8 cellular contexts compared by ENCODE assay signal in genomic region chr10:58385784-58386112, GRCh38. TPM values are rescaled to one million over a fixed set of nuclear protein-coding genes. Genes with fewer than 3 reads are reported as not detected.
DNase-seq lines count a peak whose midpoint lies in the region; ATAC-seq and TF ChIP-seq lines count a peak whose summit lies in the region.

No MANE protein-coding gene starts in this region.

- CTCF ChIA-PET in activated naive CD4-positive, alpha-beta T cell treated with anti-CD3 and anti-CD28 coated beads for 36 hours (lab: Charles Lee) = interaction anchor here (1.5 to 4.4 kb wide), 6 partner anchors 20 to 205 kb away, joined by 3 to 36 read pairs (median 8); partner anchors contain the start of gene UBE2D1

- intact Hi-C loops in activated naive CD4-positive, alpha-beta T cell treated with anti-CD3 and anti-CD28 coated beads for 36 hours (cut with micrococcal nuclease) = loop anchor here (1.0 to 2.0 kb wide), 7 partner anchors 51 to 1521 kb away; partner anchors contain the start of genes CCDC6 and CISD1

- peak overlapping the region; percentile 92 to 96 for H3K4me3 ChIP-seq in cardiac fibroblast (replicated peaks in 1 of 2; ENCODE audit: low read depth in 2 of 2, low read length in 2 of 2)

- TF ChIP-seq CTCF in cardiac fibroblast (IDR thresholded peaks at IDR 0.05; ENCODE audit: low read depth, low read length) = no peak

- DNase-seq in activated naive CD4-positive, alpha-beta T cell treated with anti-CD3 and anti-CD28 coated beads for 36 hours = peak; percentile 28
- no peak for DNase-seq in activated naive CD4-positive, alpha-beta T cell (lab: John Stamatoyannopoulos, UW)
- peak; percentile 69 for DNase-seq in OCI-M1 (lab: John Stamatoyannopoulos, UW)
- peak; percentile 25 to 28 for DNase-seq in cardiac fibroblast (ENCODE audit: low read depth in 2 of 2)
- peak; percentile 76 for DNase-seq in left kidney (ENCODE audit: low read depth, low spot score)
- no peak for DNase-seq in NCI-H526 treated with DMSO at 0.1 percent for 48 hours (lab: John Stamatoyannopoulos, UW)

- peaks cover 37% of the 10 kb centered on the region for H3K4me1 Mint-ChIP-seq in activated naive CD4-positive, alpha-beta T cell treated with anti-CD3 and anti-CD28 coated beads for 36 hours (ENCODE audit: low read depth)
- peaks cover 62% of the 10 kb centered on the region for H3K4me1 Mint-ChIP-seq in stimulated activated naive CD8-positive, alpha-beta T cell treated with anti-CD3 and anti-CD28 coated beads, Interleukin-15, Interleukin-2, amounts not matched to agents 100 ng/mL and 50 ng/mL, for 24 hours (ENCODE audit: low read depth)

- peaks cover 23% of the 10 kb centered on the region for H3K36me3 Mint-ChIP-seq in activated naive CD4-positive, alpha-beta T cell treated with anti-CD3 and anti-CD28 coated beads for 36 hours (ENCODE audit: low read depth)
- peaks cover 40% of the 10 kb centered on the region for H3K36me3 Mint-ChIP-seq in stimulated activated naive CD8-positive, alpha-beta T cell treated with anti-CD3 and anti-CD28 coated beads, Interleukin-15, Interleukin-2, amounts not matched to agents 100 ng/mL and 50 ng/mL, for 24 hours (ENCODE audit: low read depth)

- peak; percentile 3 for ATAC-seq in HG02798 (IDR thresholded peaks at IDR 0.05; ENCODE audit: poor library complexity, unreplicated experiment)

- H3K4me3 Mint-ChIP-seq in activated naive CD4-positive, alpha-beta T cell treated with anti-CD3 and anti-CD28 coated beads for 36 hours = peak overlapping the region; percentile 100
- peak overlapping the region; percentile 99 for H3K4me3 Mint-ChIP-seq in stimulated activated naive CD8-positive, alpha-beta T cell treated with anti-CD3 and anti-CD28 coated beads, Interleukin-15, Interleukin-2, amounts not matched to agents 100 ng/mL and 50 ng/mL, for 24 hours

- H3K27me3 Mint-ChIP-seq in activated naive CD4-positive, alpha-beta T cell treated with anti-CD3 and anti-CD28 coated beads for 36 hours (ENCODE audit: low read depth) = no peaks in the 10 kb centered on the region
- no peaks in the 10 kb centered on the region for H3K27me3 Mint-ChIP-seq in stimulated activated naive CD8-positive, alpha-beta T cell treated with anti-CD3 and anti-CD28 coated beads, Interleukin-15, Interleukin-2, amounts not matched to agents 100 ng/mL and 50 ng/mL, for 24 hours

- H3K9me3 Mint-ChIP-seq in activated naive CD4-positive, alpha-beta T cell treated with anti-CD3 and anti-CD28 coated beads for 36 hours = no peaks in the 10 kb centered on the region
- no peaks in the 10 kb centered on the region for H3K9me3 Mint-ChIP-seq in stimulated activated naive CD8-positive, alpha-beta T cell treated with anti-CD3 and anti-CD28 coated beads, Interleukin-15, Interleukin-2, amounts not matched to agents 100 ng/mL and 50 ng/mL, for 24 hours

- peak overlapping the region; percentile 97 for H3K27ac Mint-ChIP-seq in activated naive CD4-positive, alpha-beta T cell treated with anti-CD3 and anti-CD28 coated beads for 36 hours
- peak overlapping the region; percentile 97 for H3K27ac Mint-ChIP-seq in stimulated activated naive CD8-positive, alpha-beta T cell treated with anti-CD3 and anti-CD28 coated beads, Interleukin-15, Interleukin-2, amounts not matched to agents 100 ng/mL and 50 ng/mL, for 24 hours

RNA-seq across cellular contexts. Expression of gene TFAM, which starts 0.5 kb away (rescaled TPM):
- 10 to 100 TPM; 87.7 to 91.8 TPM for total RNA-seq in activated naive CD4-positive, alpha-beta T cell treated with anti-CD3 and anti-CD28 coated beads for 36 hours

RNA-seq across cellular contexts. Expression of gene UBE2D1, which starts 50.9 kb away (rescaled TPM):
- 1 to 10 TPM; 8.7 to 9.3 TPM for total RNA-seq in activated naive CD4-positive, alpha-beta T cell treated with anti-CD3 and anti-CD28 coated beads for 36 hours

Comparison
In these comparisons a context has a peak if more than half of its experiments do, and no peak if none do; other contexts are left out.
1. DNase-seq: peak in activated naive CD4-positive, alpha-beta T cell treated with anti-CD3 and anti-CD28 coated beads for 36 hours (single experiment), OCI-M1 (single experiment), cardiac fibroblast (2 of 2) and left kidney (single experiment); none in activated naive CD4-positive, alpha-beta T cell (0 of 4) and NCI-H526 treated with DMSO at 0.1 percent for 48 hours (single experiment).